8 cellular contexts compared by ENCODE assay signal in the genomic region with DNA sequence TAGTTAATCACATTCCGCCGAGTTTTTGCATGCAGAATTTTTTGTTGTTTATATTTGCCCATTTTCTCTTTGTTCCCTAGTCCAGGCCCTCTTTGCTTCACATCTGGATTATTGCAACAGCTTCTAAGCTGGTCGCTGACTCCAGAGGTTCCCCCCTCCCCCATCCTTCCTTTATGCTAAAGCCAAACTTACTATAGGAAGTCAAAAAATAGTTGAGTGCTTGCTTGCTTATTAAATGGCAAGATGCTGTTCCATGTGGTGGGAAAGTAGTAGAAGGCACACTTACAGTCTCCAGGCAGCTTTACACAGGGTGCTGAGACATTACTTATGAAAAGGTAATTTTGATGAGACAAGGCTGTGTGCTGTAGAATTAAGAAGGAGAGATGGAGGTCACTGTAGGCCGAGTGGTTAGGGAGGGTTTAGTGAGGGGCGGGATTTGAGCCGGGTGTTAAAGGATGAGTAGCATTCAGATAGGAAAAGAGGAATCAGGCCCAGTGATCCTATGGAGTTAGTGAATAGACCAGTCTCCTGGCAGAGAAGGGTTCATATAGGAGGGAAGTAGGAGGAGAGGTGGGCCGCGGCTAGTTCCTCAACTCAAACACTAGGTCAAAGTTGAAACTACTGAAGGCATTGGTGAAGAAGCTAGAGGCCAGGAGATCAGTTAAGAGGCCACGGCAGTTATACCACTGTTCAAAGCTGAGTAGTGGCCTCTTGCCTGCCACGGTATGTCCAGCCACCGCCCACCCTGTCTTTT. TPM values are rescaled to one million over a fixed set of nuclear protein-coding genes. Genes with fewer than 3 reads are reported as not detected.
DNase-seq lines count a peak whose midpoint lies in the region; ATAC-seq and TF ChIP-seq lines count a peak whose summit lies in the region.

No MANE protein-coding gene starts in this region.

- no peak overlapping the region for H3K27ac ChIP-seq in iPS-20b (ENCODE audit: low read length)
- H3K27ac ChIP-seq in thoracic aorta: no peak overlapping the region

- ATAC-seq in Right ventricle myocardium inferior: peak; percentile 2
- no peak for ATAC-seq in activated naive CD4-positive, alpha-beta T cell treated with anti-CD3 and anti-CD28 coated beads, Interleukin-2, amount 50 U/mL, for 72 hours
- ATAC-seq in thoracic aorta (ENCODE audit: insufficient number of reproducible peaks, low FRiP score, low read depth): no peak
- ATAC-seq in HG03378 (IDR thresholded peaks at IDR 0.05; ENCODE audit: unreplicated experiment): no peak

- H3K9me3 ChIP-seq in iPS-20b (ENCODE audit: insufficient read depth, low read depth, low read length): no peaks in the 10 kb centered on the region
- no peaks in the 10 kb centered on the region for H3K9me3 ChIP-seq in thoracic aorta

- peak overlapping the region; percentile 82 for H3K4me3 ChIP-seq in iPS-20b (ENCODE audit: low read length)
- H3K4me3 ChIP-seq in thoracic aorta: peak overlapping the region; percentile 97

- peaks cover 22% of the 10 kb centered on the region for H3K27me3 ChIP-seq in iPS-20b (ENCODE audit: insufficient read depth, low read length)
- H3K27me3 ChIP-seq in thoracic aorta (replicated peaks; ENCODE audit: insufficient read depth): no peaks in the 10 kb centered on the region

- intact Hi-C loops in Right ventricle myocardium inferior (cut with DNase I): loop anchor here (5.0 kb wide), 1 partner anchor 50 kb away; the partner anchor contains the start of gene RALGPS1
- intact Hi-C loops in cardiac septum (cut with DNase I): no loop called here

- H3K9me3 Mint-ChIP-seq in activated naive CD4-positive, alpha-beta T cell treated with anti-CD3 and anti-CD28 coated beads, Interleukin-2, amount 50 U/mL, for 72 hours: no peaks in the 10 kb centered on the region

- peak overlapping the region; percentile 55 to 95 for H3K27ac Mint-ChIP-seq in activated naive CD4-positive, alpha-beta T cell treated with anti-CD3 and anti-CD28 coated beads, Interleukin-2, amount 50 U/mL, for 72 hours

- TF ChIP-seq CTCF in thoracic aorta (IDR thresholded peaks at IDR 0.05): no peak

- peak overlapping the region; percentile 49; the same call in 1 of the 2 replicates for H3K9ac ChIP-seq in iPS-20b (ENCODE audit: low read depth, low read length)

- DNase-seq in Right ventricle myocardium inferior (ENCODE audit: missing footprints) (no peak), cardiac septum (ENCODE audit: low spot score) (no peak), thoracic aorta (ENCODE audit: low spot score) (no peak), activated gamma-delta T cell treated with Interleukin-2 at 50 U/mL for 16 hours (no peak)
- DNase-seq in activated naive CD4-positive, alpha-beta T cell treated with anti-CD3 and anti-CD28 coated beads, Interleukin-2, amount 50 U/mL, for 72 hours (ENCODE audit: low spot score in 2 of 2): no peak
- no peak for DNase-seq in effector CD4-positive, alpha-beta T cell

- H3K36me3 Mint-ChIP-seq in activated naive CD4-positive, alpha-beta T cell treated with anti-CD3 and anti-CD28 coated beads, Interleukin-2, amount 50 U/mL, for 72 hours: peaks cover 0 to 6% of the 10 kb centered on the region in 2 donors

- H3K4me1 ChIP-seq in iPS-20b (ENCODE audit: insufficient read depth, low read length) (peaks cover 14% of the 10 kb centered on the region), thoracic aorta (ENCODE audit: control insufficient read depth in 1 of 2, low read depth in 2 of 2) (peaks cover 19 to 39% of the 10 kb centered on the region in 2 donors)

- H3K36me3 ChIP-seq in iPS-20b (ENCODE audit: insufficient read depth, low read depth, low read length): peaks cover 27% of the 10 kb centered on the region
- H3K36me3 ChIP-seq in thoracic aorta: peaks cover 6% of the 10 kb centered on the region

RNA-seq across cellular contexts. Expression of gene ZBTB34, which starts 1.4 kb away (rescaled TPM):
- total RNA-seq in Right ventricle myocardium inferior: 6.3 TPM
- 5.7 TPM for total RNA-seq in cardiac septum
- total RNA-seq in activated naive CD4-positive, alpha-beta T cell treated with anti-CD3 and anti-CD28 coated beads, Interleukin-2, amount 50 U/mL, for 72 hours: 10 to 100 TPM in 1 of 2 donors, 1 to 10 TPM in 1; 5.2 to 15.9 TPM
- total RNA-seq in thoracic aorta: 10 to 100 TPM in 1 of 2 donors, 1 to 10 TPM in 1; 9.9 to 16.6 TPM

RNA-seq across cellular contexts. Expression of gene RALGPS1, which starts 52.7 kb away (rescaled TPM):
- 15.3 TPM for total RNA-seq in Right ventricle myocardium inferior
- total RNA-seq in cardiac septum: 21.8 TPM
- total RNA-seq in activated naive CD4-positive, alpha-beta T cell treated with anti-CD3 and anti-CD28 coated beads, Interleukin-2, amount 50 U/mL, for 72 hours: 10 to 100 TPM in 1 of 2 donors, 1 to 10 TPM in 1; 1.4 to 13.8 TPM
- 10 to 100 TPM in 1 of 2 donors, 1 to 10 TPM in 1; 7.6 to 18.5 TPM for total RNA-seq in thoracic aorta

RNA-seq across cellular contexts. Expression of gene ZBTB43, which starts 57.0 kb away (rescaled TPM):
- total RNA-seq in Right ventricle myocardium inferior (35.1 TPM), cardiac septum (38.9 TPM), thoracic aorta (10 to 100 TPM; 12.5 to 17.0 TPM)
- total RNA-seq in activated naive CD4-positive, alpha-beta T cell treated with anti-CD3 and anti-CD28 coated beads, Interleukin-2, amount 50 U/mL, for 72 hours: 10 to 100 TPM; 19.5 to 51.4 TPM
